ENCODE assay signal across 10 cellular contexts in the genomic region with DNA sequence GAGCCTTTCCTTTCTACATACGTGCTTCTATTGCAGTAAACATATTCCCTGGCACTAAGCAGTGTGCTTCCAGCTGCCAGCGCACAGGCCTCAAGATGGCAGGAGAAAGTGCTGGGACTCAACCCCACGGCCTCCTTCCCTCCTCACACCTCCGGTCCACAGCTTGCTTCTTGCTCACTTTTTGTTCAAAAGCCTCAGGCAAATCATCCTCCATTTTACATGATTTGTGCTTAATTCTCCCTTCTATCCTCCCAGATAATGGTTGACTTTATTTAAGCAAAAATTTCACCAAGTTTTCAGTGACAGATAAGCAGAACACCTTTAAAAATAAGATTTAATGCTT. TPM values are rescaled to one million over a fixed set of nuclear protein-coding genes. Genes with fewer than 3 reads are reported as not detected.
DNase-seq lines count a peak whose midpoint lies in the region; ATAC-seq and TF ChIP-seq lines count a peak whose summit lies in the region.
"Had no signal": no experiment of that assay in that cellular context is flagged by ENCODE, and none has a peak within 500 bp of the region (broad histone marks: within the 10 kb centered on the region; RNA-seq: fewer than 3 reads in every experiment).

No MANE protein-coding gene starts in this region.

- POLR2A ChIA-PET in HEK293T (lab: Yijun Ruan, JAX): no interaction called here

- H3K27me3 ChIP-seq in Peyer's patch: no peaks in the 10 kb centered on the region

- no peak for ATAC-seq in activated T-cell treated with anti-CD3 and anti-CD28 coated beads, Interleukin-2, amount 50 U/mL, for 4 hours
- no peak for ATAC-seq in stimulated activated effector memory CD8-positive, alpha-beta T cell treated with anti-CD3 and anti-CD28 coated beads, Interleukin-12 subunit alpha, Interleukin-12 subunit beta, amount 100 ng/mL, for 72 hours
- no peak for ATAC-seq in HG02981 (IDR thresholded peaks at IDR 0.05; ENCODE audit: unreplicated experiment)

- no peaks in the 10 kb centered on the region for H3K9me3 Mint-ChIP-seq in activated T-cell treated with anti-CD3 and anti-CD28 coated beads, Interleukin-2, amount 50 U/mL, for 4 hours
- H3K9me3 Mint-ChIP-seq in brain: peaks cover 0 to 3% (median 0%) of the 10 kb centered on the region in 5 experiments
- H3K9me3 Mint-ChIP-seq in stimulated activated effector memory CD8-positive, alpha-beta T cell treated with anti-CD3 and anti-CD28 coated beads, Interleukin-12 subunit alpha, Interleukin-12 subunit beta, amount 100 ng/mL, for 72 hours: no peaks in the 10 kb centered on the region

- peaks cover 0 to 5% (median 0%) of the 10 kb centered on the region in 3 donors for H3K36me3 ChIP-seq in Peyer's patch

- no peaks in the 10 kb centered on the region for H3K27me3 Mint-ChIP-seq in activated T-cell treated with anti-CD3 and anti-CD28 coated beads, Interleukin-2, amount 50 U/mL, for 4 hours (ENCODE audit: low read depth)
- H3K27me3 Mint-ChIP-seq in brain: peaks cover 5% of the 10 kb centered on the region

- H3K4me1 Mint-ChIP-seq in activated T-cell treated with anti-CD3 and anti-CD28 coated beads, Interleukin-2, amount 50 U/mL, for 4 hours (ENCODE audit: low read depth): peaks cover 66% of the 10 kb centered on the region
- H3K4me1 Mint-ChIP-seq in brain: peaks cover 90% of the 10 kb centered on the region
- H3K4me1 Mint-ChIP-seq in stimulated activated effector memory CD8-positive, alpha-beta T cell treated with anti-CD3 and anti-CD28 coated beads, Interleukin-12 subunit alpha, Interleukin-12 subunit beta, amount 100 ng/mL, for 72 hours: peaks cover 46% of the 10 kb centered on the region

- H3K4me3 Mint-ChIP-seq in activated T-cell treated with anti-CD3 and anti-CD28 coated beads, Interleukin-2, amount 50 U/mL, for 4 hours: peak overlapping the region; percentile 85
- H3K4me3 Mint-ChIP-seq in brain: peak overlapping the region; percentile 60 to 100 (median 96)
- peak overlapping the region; percentile 12 for H3K4me3 Mint-ChIP-seq in stimulated activated effector memory CD8-positive, alpha-beta T cell treated with anti-CD3 and anti-CD28 coated beads, Interleukin-12 subunit alpha, Interleukin-12 subunit beta, amount 100 ng/mL, for 72 hours

- no peak for TF ChIP-seq POLR2A in Peyer's patch (IDR thresholded peaks at IDR 0.05)

- H3K4me1 ChIP-seq in Peyer's patch: peaks cover 0 to 24% (median 9%) of the 10 kb centered on the region in 4 donors

- H3K4me3 ChIP-seq in Peyer's patch: no peak overlapping the region

- TF ChIP-seq CTCF in Peyer's patch (IDR thresholded peaks at IDR 0.05) (no peak), brain (conservative IDR thresholded peaks at IDR 0.05) (no peak)

- H3K36me3 Mint-ChIP-seq in activated T-cell treated with anti-CD3 and anti-CD28 coated beads, Interleukin-2, amount 50 U/mL, for 4 hours (ENCODE audit: insufficient read depth): peaks cover 11% of the 10 kb centered on the region
- H3K36me3 Mint-ChIP-seq in brain: peaks cover 36% of the 10 kb centered on the region
- H3K36me3 Mint-ChIP-seq in stimulated activated effector memory CD8-positive, alpha-beta T cell treated with anti-CD3 and anti-CD28 coated beads, Interleukin-12 subunit alpha, Interleukin-12 subunit beta, amount 100 ng/mL, for 72 hours: peaks cover 37% of the 10 kb centered on the region

- no peak for DNase-seq in activated T-cell treated with anti-CD3 and anti-CD28 coated beads, Interleukin-2, amount 50 U/mL, for 4 hours
- no peak for DNase-seq in activated T-cell treated with anti-CD3 and anti-CD28 coated beads, Interleukin-2, amount 50 U/mL, for 48 hours
- DNase-seq in Peyer's patch (no peak), HEK293T (ENCODE audit: extremely low spot score) (no peak), nucleus accumbens (lab: John Stamatoyannopoulos, UW) (no peak)
- DNase-seq in stimulated activated effector memory CD8-positive, alpha-beta T cell treated with anti-CD3 and anti-CD28 coated beads, Interleukin-12 subunit alpha, Interleukin-12 subunit beta, amount 100 ng/mL, for 72 hours (ENCODE audit: low spot score in 2 of 2): no peak
- DNase-seq: effector CD4-positive, alpha-beta T cell; NCI-H1436 had no signal

- peak overlapping the region; percentile 60 to 100 (median 95) for H3K27ac Mint-ChIP-seq in brain
- H3K27ac Mint-ChIP-seq in stimulated activated effector memory CD8-positive, alpha-beta T cell treated with anti-CD3 and anti-CD28 coated beads, Interleukin-12 subunit alpha, Interleukin-12 subunit beta, amount 100 ng/mL, for 72 hours: peak overlapping the region; percentile 52

- CTCF ChIA-PET in HEK293T (lab: Yijun Ruan, JAX): interaction anchor here (0.5 kb wide), 1 partner anchor 266 kb away, joined by 7 read pairs; no protein-coding TSS in a partner anchor

- H3K27ac ChIP-seq in Peyer's patch: peak overlapping the region in 3 of 4 donors; percentile 22 to 74 (median 28)

- H3K9me3 ChIP-seq in Peyer's patch: no peaks in the 10 kb centered on the region

TF ChIP-seq in HEK293T, 16 proteins besides CTCF, POLR2A, EP300 and RAD21:
- TF ChIP-seq SP1 (IDR thresholded peaks at IDR 0.05) (no peak), ZNF384 (IDR thresholded peaks at IDR 0.05) (no peak), HDGF (IDR thresholded peaks at IDR 0.05; ENCODE audit: borderline replicate concordance) (no peak), NFRKB (IDR thresholded peaks at IDR 0.05) (no peak), FOXK2 (IDR thresholded peaks at IDR 0.05) (no peak), L3MBTL2 (conservative IDR thresholded peaks at IDR 0.05) (no peak)
- TF ChIP-seq, protein P1, sequence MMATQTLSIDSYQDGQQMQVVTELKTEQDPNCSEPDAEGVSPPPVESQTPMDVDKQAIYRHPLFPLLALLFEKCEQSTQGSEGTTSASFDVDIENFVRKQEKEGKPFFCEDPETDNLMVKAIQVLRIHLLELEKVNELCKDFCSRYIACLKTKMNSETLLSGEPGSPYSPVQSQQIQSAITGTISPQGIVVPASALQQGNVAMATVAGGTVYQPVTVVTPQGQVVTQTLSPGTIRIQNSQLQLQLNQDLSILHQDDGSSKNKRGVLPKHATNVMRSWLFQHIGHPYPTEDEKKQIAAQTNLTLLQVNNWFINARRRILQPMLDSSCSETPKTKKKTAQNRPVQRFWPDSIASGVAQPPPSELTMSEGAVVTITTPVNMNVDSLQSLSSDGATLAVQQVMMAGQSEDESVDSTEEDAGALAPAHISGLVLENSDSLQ (IDR thresholded peaks at IDR 0.05): no peak
TF ChIP-seq in HEK293T: peak in this region for 0.

RNA-seq across cellular contexts. Expression of a gene that starts 5.5 kb away (rescaled TPM):
- 10 to 100 TPM; 14.8 to 20.9 (median 15.7) TPM for total RNA-seq in activated T-cell treated with anti-CD3 and anti-CD28 coated beads, Interleukin-2, amount 50 U/mL, for 4 hours
- total RNA-seq in Peyer's patch: 1 to 10 TPM in 2 of 4 donors, under 1 TPM in 1, not detected in 1; 0.88 to 1.9 (median 1.2) TPM
- polyA plus RNA-seq in brain (ENCODE audit: insufficient read depth, low read depth, low replicate concordance): 71.1 TPM

RNA-seq across cellular contexts. Expression of a gene that starts 47.9 kb away (rescaled TPM):
- total RNA-seq in activated T-cell treated with anti-CD3 and anti-CD28 coated beads, Interleukin-2, amount 50 U/mL, for 4 hours: 100 to 1,000 TPM; 247 to 270 (median 260) TPM
- total RNA-seq in Peyer's patch: 10 to 100 TPM; 33.2 to 74.3 (median 52.5) TPM
- polyA plus RNA-seq in brain (ENCODE audit: insufficient read depth, low read depth, low replicate concordance): 75.5 TPM

Comparison
In these comparisons a context has a peak if more than half of its experiments do, and no peak if none do; other contexts are left out.
1. H3K4me3 Mint-ChIP-seq: peak in every context shown above with its lines; median percentile 96 in brain; 85 in activated T-cell treated with anti-CD3 and anti-CD28 coated beads, Interleukin-2, amount 50 U/mL, for 4 hours; 12 in stimulated activated effector memory CD8-positive, alpha-beta T cell treated with anti-CD3 and anti-CD28 coated beads, Interleukin-12 subunit alpha, Interleukin-12 subunit beta, amount 100 ng/mL, for 72 hours.
2. RNA of a gene that starts 5.5 kb away (total RNA-seq): 14.8 to 20.9 TPM in activated T-cell treated with anti-CD3 and anti-CD28 coated beads, Interleukin-2, amount 50 U/mL, for 4 hours; 0.88 to 1.9 TPM in Peyer's patch; every median in the first group is over 4 times any median in the second.